In genomic region chr6:15256538-15257222, GRCh38 we compare ENCODE assay signal across 16 cellular contexts. TPM values are rescaled to one million over a fixed set of nuclear protein-coding genes. Genes with fewer than 3 reads are reported as not detected.
DNase-seq lines count a peak whose midpoint lies in the region; ATAC-seq, FAIRE-seq and TF ChIP-seq lines count a peak whose summit lies in the region.
"Had no signal": no experiment of that assay in that cellular context is flagged by ENCODE, and none has a peak within 500 bp of the region (broad histone marks: within the 10 kb centered on the region; RNA-seq: fewer than 3 reads in every experiment).

No MANE protein-coding gene starts in this region.

- POLR2A ChIA-PET in Caco-2 (lab: Charles Lee) = no interaction called here

- H3K4me3 Mint-ChIP-seq in T-helper 17 cell (no peak overlapping the region), Caco-2 (ENCODE audit: unreplicated experiment) (no peak overlapping the region)

- ATAC-seq in T-helper 17 cell = no peak
- peak; percentile 87 for ATAC-seq in left ventricle myocardium superior
- ATAC-seq in gastrocnemius medialis = peak in 1 of 2 donors; percentile 70
- no peak for ATAC-seq in GM18907 (IDR thresholded peaks at IDR 0.05; ENCODE audit: unreplicated experiment)
- ATAC-seq: SK-N-SH treated with all-trans-retinoic acid at 6 μM for 48 hours had no signal

- in situ Hi-C loops in gastrocnemius medialis (cut with MboI; ENCODE audit: low sequenced_read_pairs in 4 of 4) = loop anchor here (25.0 kb wide), 5 partner anchors 106 to 356 kb away; no protein-coding TSS in a partner anchor

- CTCF ChIA-PET in Caco-2 (lab: Charles Lee) = no interaction called here

- no peaks in the 10 kb centered on the region for H3K9me3 Mint-ChIP-seq in Caco-2 (ENCODE audit: unreplicated experiment)
- H3K9me3 Mint-ChIP-seq: naive B cell had no signal

- H3K9me3 ChIP-seq in HUES48 (ENCODE audit: control insufficient read depth, insufficient read depth, low read length) = no peaks in the 10 kb centered on the region
- H3K9me3 ChIP-seq in T-helper 17 cell (ENCODE audit: control insufficient read depth, low read length, poor library complexity, severe bottlenecking) = no peaks in the 10 kb centered on the region
- H3K9me3 ChIP-seq in gastrocnemius medialis = no peaks in the 10 kb centered on the region
- no peaks in the 10 kb centered on the region for H3K9me3 ChIP-seq in Caco-2
- H3K9me3 ChIP-seq: thoracic aorta had no signal

- TF ChIP-seq POLR2A in gastrocnemius medialis (IDR thresholded peaks at IDR 0.05) (no peak), GM12891 (IDR thresholded peaks at IDR 0.05; ENCODE audit: low read depth, low read length) (no peak)

- H3K27ac Mint-ChIP-seq in T-helper 17 cell (peak overlapping the region; percentile 73), Caco-2 (ENCODE audit: unreplicated experiment) (no peak overlapping the region)

- H3K27me3 ChIP-seq in HUES48 (ENCODE audit: control insufficient read depth, insufficient read depth, low read length) (no peaks in the 10 kb centered on the region), gastrocnemius medialis (no peaks in the 10 kb centered on the region), Caco-2 (replicated peaks; ENCODE audit: control insufficient read depth, insufficient read depth, low read length) (no peaks in the 10 kb centered on the region)

- H3K4me3 ChIP-seq in HUES48 (ENCODE audit: low read depth, low read length) (no peak overlapping the region), gastrocnemius medialis (no peak overlapping the region), Caco-2 (ENCODE audit: low read depth, low read length) (no peak overlapping the region)
- H3K4me3 ChIP-seq: smooth muscle cell, thoracic aorta had no signal

- peak overlapping the region; percentile 3 for H3K27ac ChIP-seq in HUES48 (ENCODE audit: low read depth, low read length)
- H3K27ac ChIP-seq in gastrocnemius medialis = peak overlapping the region; percentile 89 to 98 (median 95)
- H3K27ac ChIP-seq: thoracic aorta, VCaP had no signal

- peaks cover 75% of the 10 kb centered on the region for H3K4me1 Mint-ChIP-seq in T-helper 17 cell
- peaks cover 31% of the 10 kb centered on the region for H3K4me1 Mint-ChIP-seq in Caco-2 (ENCODE audit: low read depth, unreplicated experiment)

- intact Hi-C loops in left ventricle myocardium superior (cut with micrococcal nuclease) (no loop called here), gastrocnemius medialis (cut with DNase I; ENCODE audit: low total_unique reads) (no loop called here), Caco-2 (cut with micrococcal nuclease; ENCODE audit: unreplicated experiment) (no loop called here)

- DNase-seq in T-helper 17 cell (no peak), left ventricle myocardium superior (no peak), gastrocnemius medialis (peak in 1 of 2 donors; percentile 47), Caco-2 (no peak), GM12891 (ENCODE audit: insufficient read length, low spot score) (no peak)
- DNase-seq: effector memory CD4-positive, alpha-beta T cell; foreskin melanocyte; naive B cell; NCI-H187 treated with DMSO at 0.1 percent for 48 hours; NCI-H774 had no signal

- H3K27me3 Mint-ChIP-seq in T-helper 17 cell (no peaks in the 10 kb centered on the region), Caco-2 (ENCODE audit: insufficient read depth, unreplicated experiment) (no peaks in the 10 kb centered on the region)
- H3K27me3 Mint-ChIP-seq: naive B cell had no signal

- H3K4me1 ChIP-seq in HUES48 (ENCODE audit: control insufficient read depth, insufficient read depth, low read length) = peaks cover 88% of the 10 kb centered on the region
- peaks cover 87 to 91% of the 10 kb centered on the region in 2 donors for H3K4me1 ChIP-seq in gastrocnemius medialis
- peaks cover 3% of the 10 kb centered on the region; the same call in 1 of the 2 replicates for H3K4me1 ChIP-seq in Caco-2

- BruUV-seq in Caco-2 (replicated peaks; lab: Mats Ljungman, UMichigan) = no TSS peak

- H3K9ac ChIP-seq in HUES48 (ENCODE audit: low read depth, low read length) = no peak overlapping the region

- no peaks in the 10 kb centered on the region for H3K36me3 Mint-ChIP-seq in T-helper 17 cell (ENCODE audit: low read depth)
- H3K36me3 Mint-ChIP-seq in Caco-2 (ENCODE audit: insufficient read depth, unreplicated experiment) = peaks cover under 1% of the 10 kb centered on the region
- H3K36me3 Mint-ChIP-seq: naive B cell had no signal

- TF ChIP-seq CTCF in gastrocnemius medialis (IDR thresholded peaks at IDR 0.05 in 4 of 5, conservative IDR thresholded peaks at IDR 0.05 in 1 of 5) = no peak
- TF ChIP-seq CTCF in Caco-2 (IDR thresholded peaks at IDR 0.05; ENCODE audit: insufficient read depth in 1 of 2, low read depth in 1 of 2, low read length in 1 of 2, severe bottlenecking in 1 of 2, unreplicated experiment in 1 of 2) = no peak

- H3K36me3 ChIP-seq in HUES48 (ENCODE audit: control insufficient read depth, insufficient read depth, low read length) = peaks cover 39% of the 10 kb centered on the region
- no peaks in the 10 kb centered on the region for H3K36me3 ChIP-seq in gastrocnemius medialis
- 0 out of 2 replicates have a peak, but pooled peaks cover 1% of the 10 kb centered on the region for H3K36me3 ChIP-seq in Caco-2 (ENCODE audit: control insufficient read depth, insufficient read depth, low read length)
- H3K36me3 ChIP-seq: thoracic aorta had no signal

- FAIRE-seq in GM12891 (lab: Jason Lieb, UNC) = no peak

TF ChIP-seq in GM12891, 5 proteins besides CTCF, POLR2A, EP300 and RAD21:
- TF ChIP-seq PAX5 (IDR thresholded peaks at IDR 0.05; ENCODE audit: insufficient read depth, low read length, severe bottlenecking) (no peak), POU2F2 (IDR thresholded peaks at IDR 0.05; ENCODE audit: low read depth, low read length) (no peak), POLR2AphosphoS5 (IDR thresholded peaks at IDR 0.05; ENCODE audit: low read depth, low read length) (no peak), SPI1 (IDR thresholded peaks at IDR 0.05; ENCODE audit: low read depth, low read length) (no peak), TAF1 (IDR thresholded peaks at IDR 0.05; ENCODE audit: low read depth, low read length) (no peak)

RNA-seq across cellular contexts. Expression of gene JARID2, which starts 10.8 kb away (rescaled TPM):
- total RNA-seq in T-helper 17 cell (10 to 100 TPM; 21.9 to 35.5 TPM), left ventricle myocardium superior (10.2 TPM), gastrocnemius medialis (10 to 100 TPM; 11.6 to 22.5 (median 16.4) TPM), Caco-2 (2022) (17.0 and 18.3 TPM in 2 replicates)
- 10.5 TPM for polyA plus RNA-seq in GM12891 (2012; ENCODE audit: low read depth, missing spikeins)
